ENCODE assay signal across 1 cellular context in the genomic region with DNA sequence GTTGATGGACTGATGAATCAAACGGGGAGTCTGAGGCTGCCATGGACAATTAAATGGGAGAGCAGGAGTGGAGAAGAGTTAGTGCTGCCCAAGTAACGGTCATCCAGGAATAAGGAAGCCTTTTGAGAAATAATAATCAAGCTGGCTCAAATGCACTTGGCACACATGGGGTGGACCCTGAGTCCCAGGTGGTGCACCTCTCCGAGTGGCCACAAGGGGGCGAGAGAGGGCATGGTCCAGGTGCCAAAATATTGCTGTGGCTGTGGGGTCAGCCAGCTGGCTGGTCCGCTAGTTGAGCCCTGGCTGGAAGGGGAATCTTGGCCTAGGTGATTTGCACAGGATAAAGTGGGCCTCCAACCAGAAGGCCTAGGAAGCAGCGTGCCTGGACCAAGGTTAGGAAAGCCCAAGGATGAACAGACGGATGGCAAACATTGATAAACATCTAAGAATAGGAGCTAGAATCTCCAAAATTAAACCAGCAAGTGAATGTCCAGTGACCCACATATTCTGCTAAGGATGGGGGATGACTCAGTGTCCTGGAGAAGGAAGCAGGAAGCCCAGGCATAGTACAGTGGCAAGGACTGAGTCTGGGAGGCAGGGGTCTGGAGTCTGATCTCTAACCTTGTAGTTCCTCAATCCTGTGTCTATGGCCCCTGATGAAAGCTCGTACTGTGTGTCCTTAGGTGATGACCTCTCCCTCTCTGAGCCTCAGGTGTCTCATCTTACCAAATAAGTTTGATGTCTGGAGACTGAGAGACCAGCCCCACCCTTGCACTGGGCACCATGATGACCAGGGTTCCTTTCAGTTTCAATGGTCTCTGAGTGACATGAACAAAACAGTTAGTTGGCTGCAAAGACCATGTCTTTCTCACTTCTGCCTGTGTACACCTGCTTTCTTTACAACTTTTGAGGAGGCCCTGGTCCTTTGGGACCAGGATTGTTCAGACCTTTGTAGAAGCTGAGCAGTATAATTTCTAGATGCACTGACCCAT.
A peak's percentile ranks its signal among the peaks of the same experiment; 100 is the strongest.
TF ChIP-seq lines count a peak whose summit lies in the region.

No MANE protein-coding gene starts in this region.

TF ChIP-seq in K562, 482 proteins besides CTCF, POLR2A, EP300 and RAD21 (continues in another document):
- TF ChIP-seq MAZ (CRISPR knock-in tag; conservative IDR thresholded peaks at IDR 0.05 in 1 of 2, IDR thresholded peaks at IDR 0.05 in 1 of 2) (peak in 1 of 2 experiments; percentile 29; a peak in 1 of 4 replicates), TBL1XR1 (IDR thresholded peaks at IDR 0.05; ENCODE audit: low read length in 2 of 2) (no peak), CXXC5 (CRISPR knock-in tag; IDR thresholded peaks at IDR 0.05) (0 out of 2 replicates have a peak, but pooled peaks have one; percentile 19), DACH1 (IDR thresholded peaks at IDR 0.05; ENCODE audit: partially characterized antibody) (peak; percentile 48), ZFP36 (IDR thresholded peaks at IDR 0.05; ENCODE audit: low read depth, low read length, partially characterized antibody) (peak; percentile 62), RBM25 (IDR thresholded peaks at IDR 0.05; ENCODE audit: low read depth, low read length, severe bottlenecking) (peak; percentile 66), SNRNP70 (optimal IDR thresholded peaks at IDR 0.05; ENCODE audit: low read depth, low read length) (peak; percentile 3), ZC3H8 (IDR thresholded peaks at IDR 0.05) (no peak), ETV6 (IDR thresholded peaks at IDR 0.05; ENCODE audit: borderline replicate concordance in 1 of 2, low read depth in 2 of 2, low read length in 1 of 2) (no peak), ETV6 (CRISPR knock-in tag; IDR thresholded peaks at IDR 0.05; ENCODE audit: borderline replicate concordance) (peak; percentile 39; the same call in 1 of the 2 replicates), ZNF764 (CRISPR knock-in tag; IDR thresholded peaks at IDR 0.05; ENCODE audit: low read depth) (no peak), MYC (IDR thresholded peaks at IDR 0.05; ENCODE audit: low read depth, low read length) (peak; percentile 42; the same call in 1 of the 2 replicates), MYC (CRISPR knock-in tag; IDR thresholded peaks at IDR 0.05; ENCODE audit: borderline replicate concordance, low read depth) (no peak), L3MBTL2 (IDR thresholded peaks at IDR 0.05) (0 out of 2 replicates have a peak, but pooled peaks have one; percentile 10), BMI1 (IDR thresholded peaks at IDR 0.05; ENCODE audit: low read length) (peak; percentile 58; the same call in 1 of the 2 replicates), NEUROD1 (IDR thresholded peaks at IDR 0.05; ENCODE audit: borderline replicate concordance, low read depth, low read length, partially characterized antibody) (peak; percentile 57), CHCHD3 (CRISPR knock-in tag; IDR thresholded peaks at IDR 0.05) (no peak), BCOR (IDR thresholded peaks at IDR 0.05) (peak; percentile 39; the same call in 1 of the 2 replicates), SMARCC2 (IDR thresholded peaks at IDR 0.05; ENCODE audit: low read depth) (no peak), NFIC (IDR thresholded peaks at IDR 0.05) (peak; percentile 58), ZNF699 (CRISPR knock-in tag; IDR thresholded peaks at IDR 0.05; ENCODE audit: insufficient replicate concordance) (no peak), SMC3 (conservative IDR thresholded peaks at IDR 0.05; ENCODE audit: insufficient read depth, low read depth, low read length) (peak; percentile 92), MEF2D (tag; conservative IDR thresholded peaks at IDR 0.05; ENCODE audit: low read depth) (no peak), ATF1 (CRISPR knock-in tag; IDR thresholded peaks at IDR 0.05) (no peak), ATF1 (tag; IDR thresholded peaks at IDR 0.05) (0 out of 2 replicates have a peak, but pooled peaks have one; percentile 17), HIVEP1 (CRISPR knock-in tag; IDR thresholded peaks at IDR 0.05) (0 out of 2 replicates have a peak, but pooled peaks have one; percentile 26), MAFK (IDR thresholded peaks at IDR 0.05; ENCODE audit: low read length) (no peak), FOSL1 (tag; conservative IDR thresholded peaks at IDR 0.05) (peak; percentile 28; the same call in 1 of the 2 replicates), STAG1 (CRISPR knock-in tag; IDR thresholded peaks at IDR 0.05; ENCODE audit: borderline replicate concordance) (peak; percentile 35; the same call in 1 of the 2 replicates), ZNF41 (CRISPR knock-in tag; conservative IDR thresholded peaks at IDR 0.05) (no peak), TOE1 (IDR thresholded peaks at IDR 0.05; ENCODE audit: borderline replicate concordance) (0 out of 2 replicates have a peak, but pooled peaks have one; percentile 22), TOE1 (CRISPR knock-in tag; IDR thresholded peaks at IDR 0.05; ENCODE audit: borderline replicate concordance, low read depth) (no peak), XRCC5 (IDR thresholded peaks at IDR 0.05; ENCODE audit: low read depth, low read length) (peak; percentile 71; the same call in 1 of the 2 replicates), STAT5A (IDR thresholded peaks at IDR 0.05; ENCODE audit: borderline replicate concordance, low read length) (no peak), PYGO2 (tag; IDR thresholded peaks at IDR 0.05) (no peak), KAT2B (IDR thresholded peaks at IDR 0.05; ENCODE audit: low read depth, low read length) (no peak), SRSF7 (optimal IDR thresholded peaks at IDR 0.05; ENCODE audit: low read depth, low read length) (no peak), GATA2 (CRISPR knock-in tag; IDR thresholded peaks at IDR 0.05) (0 out of 2 replicates have a peak, but pooled peaks have one; percentile 8), FOXK1 (CRISPR knock-in tag; IDR thresholded peaks at IDR 0.05; ENCODE audit: borderline replicate concordance) (peak; percentile 57; the same call in 1 of the 2 replicates), STAT5B (CRISPR knock-in tag; IDR thresholded peaks at IDR 0.05) (no peak)
- TF ChIP-seq, protein P1, sequence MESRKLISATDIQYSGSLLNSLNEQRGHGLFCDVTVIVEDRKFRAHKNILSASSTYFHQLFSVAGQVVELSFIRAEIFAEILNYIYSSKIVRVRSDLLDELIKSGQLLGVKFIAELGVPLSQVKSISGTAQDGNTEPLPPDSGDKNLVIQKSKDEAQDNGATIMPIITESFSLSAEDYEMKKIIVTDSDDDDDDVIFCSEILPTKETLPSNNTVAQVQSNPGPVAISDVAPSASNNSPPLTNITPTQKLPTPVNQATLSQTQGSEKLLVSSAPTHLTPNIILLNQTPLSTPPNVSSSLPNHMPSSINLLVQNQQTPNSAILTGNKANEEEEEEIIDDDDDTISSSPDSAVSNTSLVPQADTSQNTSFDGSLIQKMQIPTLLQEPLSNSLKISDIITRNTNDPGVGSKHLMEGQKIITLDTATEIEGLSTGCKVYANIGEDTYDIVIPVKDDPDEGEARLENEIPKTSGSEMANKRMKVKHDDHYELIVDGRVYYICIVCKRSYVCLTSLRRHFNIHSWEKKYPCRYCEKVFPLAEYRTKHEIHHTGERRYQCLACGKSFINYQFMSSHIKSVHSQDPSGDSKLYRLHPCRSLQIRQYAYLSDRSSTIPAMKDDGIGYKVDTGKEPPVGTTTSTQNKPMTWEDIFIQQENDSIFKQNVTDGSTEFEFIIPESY (CRISPR knock-in tag; IDR thresholded peaks at IDR 0.05): 0 out of 2 replicates have a peak, but pooled peaks have one; percentile 46
- TF ChIP-seq, protein P2, sequence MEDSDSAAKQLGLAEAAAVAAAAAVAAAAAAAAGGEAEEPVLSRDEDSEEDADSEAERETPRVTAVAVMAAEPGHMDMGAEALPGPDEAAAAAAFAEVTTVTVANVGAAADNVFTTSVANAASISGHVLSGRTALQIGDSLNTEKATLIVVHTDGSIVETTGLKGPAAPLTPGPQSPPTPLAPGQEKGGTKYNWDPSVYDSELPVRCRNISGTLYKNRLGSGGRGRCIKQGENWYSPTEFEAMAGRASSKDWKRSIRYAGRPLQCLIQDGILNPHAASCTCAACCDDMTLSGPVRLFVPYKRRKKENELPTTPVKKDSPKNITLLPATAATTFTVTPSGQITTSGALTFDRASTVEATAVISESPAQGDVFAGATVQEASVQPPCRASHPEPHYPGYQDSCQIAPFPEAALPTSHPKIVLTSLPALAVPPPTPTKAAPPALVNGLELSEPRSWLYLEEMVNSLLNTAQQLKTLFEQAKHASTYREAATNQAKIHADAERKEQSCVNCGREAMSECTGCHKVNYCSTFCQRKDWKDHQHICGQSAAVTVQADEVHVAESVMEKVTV (CRISPR knock-in tag; IDR thresholded peaks at IDR 0.05): peak; percentile 78
- TF ChIP-seq, protein P3, sequence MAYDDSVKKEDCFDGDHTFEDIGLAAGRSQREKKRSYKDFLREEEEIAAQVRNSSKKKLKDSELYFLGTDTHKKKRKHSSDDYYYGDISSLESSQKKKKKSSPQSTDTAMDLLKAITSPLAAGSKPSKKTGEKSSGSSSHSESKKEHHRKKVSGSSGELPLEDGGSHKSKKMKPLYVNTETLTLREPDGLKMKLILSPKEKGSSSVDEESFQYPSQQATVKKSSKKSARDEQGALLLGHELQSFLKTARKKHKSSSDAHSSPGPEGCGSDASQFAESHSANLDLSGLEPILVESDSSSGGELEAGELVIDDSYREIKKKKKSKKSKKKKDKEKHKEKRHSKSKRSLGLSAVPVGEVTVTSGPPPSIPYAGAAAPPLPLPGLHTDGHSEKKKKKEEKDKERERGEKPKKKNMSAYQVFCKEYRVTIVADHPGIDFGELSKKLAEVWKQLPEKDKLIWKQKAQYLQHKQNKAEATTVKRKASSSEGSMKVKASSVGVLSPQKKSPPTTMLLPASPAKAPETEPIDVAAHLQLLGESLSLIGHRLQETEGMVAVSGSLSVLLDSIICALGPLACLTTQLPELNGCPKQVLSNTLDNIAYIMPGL (CRISPR knock-in tag; IDR thresholded peaks at IDR 0.05): no peak; the same call in 1 of the 2 replicates
- TF ChIP-seq, protein P4, sequence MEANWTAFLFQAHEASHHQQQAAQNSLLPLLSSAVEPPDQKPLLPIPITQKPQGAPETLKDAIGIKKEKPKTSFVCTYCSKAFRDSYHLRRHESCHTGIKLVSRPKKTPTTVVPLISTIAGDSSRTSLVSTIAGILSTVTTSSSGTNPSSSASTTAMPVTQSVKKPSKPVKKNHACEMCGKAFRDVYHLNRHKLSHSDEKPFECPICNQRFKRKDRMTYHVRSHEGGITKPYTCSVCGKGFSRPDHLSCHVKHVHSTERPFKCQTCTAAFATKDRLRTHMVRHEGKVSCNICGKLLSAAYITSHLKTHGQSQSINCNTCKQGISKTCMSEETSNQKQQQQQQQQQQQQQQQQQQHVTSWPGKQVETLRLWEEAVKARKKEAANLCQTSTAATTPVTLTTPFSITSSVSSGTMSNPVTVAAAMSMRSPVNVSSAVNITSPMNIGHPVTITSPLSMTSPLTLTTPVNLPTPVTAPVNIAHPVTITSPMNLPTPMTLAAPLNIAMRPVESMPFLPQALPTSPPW (CRISPR knock-in tag; IDR thresholded peaks at IDR 0.05): peak; percentile 19; the same call in 1 of the 2 replicates
- TF ChIP-seq, protein P5, sequence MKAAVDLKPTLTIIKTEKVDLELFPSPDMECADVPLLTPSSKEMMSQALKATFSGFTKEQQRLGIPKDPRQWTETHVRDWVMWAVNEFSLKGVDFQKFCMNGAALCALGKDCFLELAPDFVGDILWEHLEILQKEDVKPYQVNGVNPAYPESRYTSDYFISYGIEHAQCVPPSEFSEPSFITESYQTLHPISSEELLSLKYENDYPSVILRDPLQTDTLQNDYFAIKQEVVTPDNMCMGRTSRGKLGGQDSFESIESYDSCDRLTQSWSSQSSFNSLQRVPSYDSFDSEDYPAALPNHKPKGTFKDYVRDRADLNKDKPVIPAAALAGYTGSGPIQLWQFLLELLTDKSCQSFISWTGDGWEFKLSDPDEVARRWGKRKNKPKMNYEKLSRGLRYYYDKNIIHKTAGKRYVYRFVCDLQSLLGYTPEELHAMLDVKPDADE (conservative IDR thresholded peaks at IDR 0.05; ENCODE audit: control insufficient read depth, low read depth, low read length): 0 out of 2 replicates have a peak, but pooled peaks have one; percentile 29
- TF ChIP-seq, protein P6, sequence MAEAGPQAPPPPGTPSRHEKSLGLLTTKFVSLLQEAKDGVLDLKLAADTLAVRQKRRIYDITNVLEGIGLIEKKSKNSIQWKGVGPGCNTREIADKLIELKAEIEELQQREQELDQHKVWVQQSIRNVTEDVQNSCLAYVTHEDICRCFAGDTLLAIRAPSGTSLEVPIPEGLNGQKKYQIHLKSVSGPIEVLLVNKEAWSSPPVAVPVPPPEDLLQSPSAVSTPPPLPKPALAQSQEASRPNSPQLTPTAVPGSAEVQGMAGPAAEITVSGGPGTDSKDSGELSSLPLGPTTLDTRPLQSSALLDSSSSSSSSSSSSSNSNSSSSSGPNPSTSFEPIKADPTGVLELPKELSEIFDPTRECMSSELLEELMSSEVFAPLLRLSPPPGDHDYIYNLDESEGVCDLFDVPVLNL (CRISPR knock-in tag; IDR thresholded peaks at IDR 0.05; ENCODE audit: low read depth): no peak
- TF ChIP-seq, protein P7, sequence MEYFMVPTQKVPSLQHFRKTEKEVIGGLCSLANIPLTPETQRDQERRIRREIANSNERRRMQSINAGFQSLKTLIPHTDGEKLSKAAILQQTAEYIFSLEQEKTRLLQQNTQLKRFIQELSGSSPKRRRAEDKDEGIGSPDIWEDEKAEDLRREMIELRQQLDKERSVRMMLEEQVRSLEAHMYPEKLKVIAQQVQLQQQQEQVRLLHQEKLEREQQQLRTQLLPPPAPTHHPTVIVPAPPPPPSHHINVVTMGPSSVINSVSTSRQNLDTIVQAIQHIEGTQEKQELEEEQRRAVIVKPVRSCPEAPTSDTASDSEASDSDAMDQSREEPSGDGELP (CRISPR knock-in tag; IDR thresholded peaks at IDR 0.05; ENCODE audit: borderline replicate concordance): peak; percentile 92
- TF ChIP-seq, protein P8, sequence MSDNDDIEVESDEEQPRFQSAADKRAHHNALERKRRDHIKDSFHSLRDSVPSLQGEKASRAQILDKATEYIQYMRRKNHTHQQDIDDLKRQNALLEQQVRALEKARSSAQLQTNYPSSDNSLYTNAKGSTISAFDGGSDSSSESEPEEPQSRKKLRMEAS (CRISPR knock-in tag; IDR thresholded peaks at IDR 0.05): peak; percentile 54
- TF ChIP-seq, protein P9, sequence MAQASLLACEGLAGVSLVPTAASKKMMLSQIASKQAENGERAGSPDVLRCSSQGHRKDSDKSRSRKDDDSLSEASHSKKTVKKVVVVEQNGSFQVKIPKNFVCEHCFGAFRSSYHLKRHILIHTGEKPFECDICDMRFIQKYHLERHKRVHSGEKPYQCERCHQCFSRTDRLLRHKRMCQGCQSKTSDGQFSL (CRISPR knock-in tag; IDR thresholded peaks at IDR 0.05): 0 out of 2 replicates have a peak, but pooled peaks have one; percentile 20
- TF ChIP-seq, protein P9 (tag; IDR thresholded peaks at IDR 0.05): no peak
- TF ChIP-seq, protein P10, sequence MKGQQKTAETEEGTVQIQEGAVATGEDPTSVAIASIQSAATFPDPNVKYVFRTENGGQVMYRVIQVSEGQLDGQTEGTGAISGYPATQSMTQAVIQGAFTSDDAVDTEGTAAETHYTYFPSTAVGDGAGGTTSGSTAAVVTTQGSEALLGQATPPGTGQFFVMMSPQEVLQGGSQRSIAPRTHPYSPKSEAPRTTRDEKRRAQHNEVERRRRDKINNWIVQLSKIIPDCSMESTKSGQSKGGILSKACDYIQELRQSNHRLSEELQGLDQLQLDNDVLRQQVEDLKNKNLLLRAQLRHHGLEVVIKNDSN (CRISPR knock-in tag; IDR thresholded peaks at IDR 0.05): 0 out of 2 replicates have a peak, but pooled peaks have one; percentile 24
